In genomic region chr1:248850536-248851251, GRCh38 we compare ENCODE assay signal across 22 cellular contexts. TPM values are rescaled to one million over a fixed set of nuclear protein-coding genes. Genes with fewer than 3 reads are reported as not detected.
A peak's percentile ranks its signal among the peaks of the same experiment; 100 is the strongest.
DNase-seq lines count a peak whose midpoint lies in the region; ATAC-seq and TF ChIP-seq lines count a peak whose summit lies in the region.
"Had no signal": no experiment of that assay in that cellular context is flagged by ENCODE, and none has a peak within 500 bp of the region (broad histone marks: within the 10 kb centered on the region; RNA-seq: fewer than 3 reads in every experiment).

No MANE protein-coding gene starts in this region.

- H3K9ac ChIP-seq in mesendoderm (ENCODE audit: low read length) = no peak overlapping the region

- H3K56ac ChIP-seq in mesendoderm (ENCODE audit: low read length) = no peak overlapping the region

- WGBS in heart left ventricle, 4 donors = 76 to 87% (median 83%) methylated on average over 7 to 10 of the region's 10 CpGs
- no CpG with 5 or more reads among the region's 10 CpGs for WGBS in mesendoderm (ENCODE audit: extremely low coverage, insufficient coverage, low lambda C conversion rate)

- H2BK120ac ChIP-seq in mesendoderm (ENCODE audit: low read depth, low read length) = no peak overlapping the region

- no peak for TF ChIP-seq POLR2A in heart left ventricle (IDR thresholded peaks at IDR 0.05)

- H3K27me3 ChIP-seq in heart left ventricle (no peaks in the 10 kb centered on the region), mesendoderm (ENCODE audit: insufficient read depth, low read length, poor library complexity) (no peaks in the 10 kb centered on the region), upper lobe of right lung (no peaks in the 10 kb centered on the region), SJCRH30 (no peaks in the 10 kb centered on the region)
- H3K27me3 ChIP-seq: adrenal gland, SJSA1 had no signal

- H3K4me1 ChIP-seq in heart left ventricle (peaks cover 0 to 17% (median 0%) of the 10 kb centered on the region in 12 donors), mesendoderm (ENCODE audit: control insufficient read depth, low read depth, low read length) (no peaks in the 10 kb centered on the region), upper lobe of right lung (no peaks in the 10 kb centered on the region), SJCRH30 (no peaks in the 10 kb centered on the region)
- H3K4me1 ChIP-seq: adrenal gland, SJSA1 had no signal

- H3K4me2 ChIP-seq in mesendoderm (ENCODE audit: low read length) = no peak overlapping the region

- H3K4ac ChIP-seq in mesendoderm (ENCODE audit: low read depth, low read length) = no peak overlapping the region

- DNase-seq in left ventricle myocardium superior = no peak
- DNase-seq in heart left ventricle = no peak
- DNase-seq in mesendoderm = peak; percentile 6
- peak; percentile 53 for DNase-seq in upper lobe of right lung
- DNase-seq in stimulated activated CD4-positive, alpha-beta T cell treated with anti-CD3 and anti-CD28 coated beads, Interleukin-4, amount 100 ng/mL, for 1 hour = no peak
- no peak for DNase-seq in UCSD-AML1 (lab: John Stamatoyannopoulos, UW; ENCODE audit: unreplicated experiment)
- no peak for DNase-seq in SJCRH30
- DNase-seq: activated CD4-positive, alpha-beta T cell treated with anti-CD3 and anti-CD28 coated beads, Interleukin-2, amount 10 ng/mL, durations not matched to agents 7 days and 5 days; activated naive CD4-positive, alpha-beta T cell treated with Interleukin-2 at 50 U/mL for 16 hours; AML-193; CD4-positive, alpha-beta T cell; EL; KBM-7; left colon; mammary epithelial cell; NCI-H1092; NCI-H1694; stimulated activated CD4-positive, alpha-beta T cell treated with anti-CD3 and anti-CD28 coated beads, Interleukin-1b, Interleukin-23, amount 100 ng/mL, for 48 hours; T1000 had no signal

- H4K5ac ChIP-seq in mesendoderm (ENCODE audit: low read length) = no peak overlapping the region

- ATAC-seq in left ventricle myocardium superior = peak; percentile 2
- no peak for ATAC-seq in heart left ventricle
- ATAC-seq in upper lobe of right lung = no peak

- no peak overlapping the region for H3K23ac ChIP-seq in mesendoderm (ENCODE audit: low read length)

- no peaks in the 10 kb centered on the region for H3K79me1 ChIP-seq in mesendoderm (ENCODE audit: low read length)

- peaks cover 2 to 78% (median 62%) of the 10 kb centered on the region in 9 donors for H3K36me3 ChIP-seq in heart left ventricle
- no peaks in the 10 kb centered on the region for H3K36me3 ChIP-seq in mesendoderm (ENCODE audit: control insufficient read depth, insufficient read depth, low read length)
- peaks cover 55% of the 10 kb centered on the region for H3K36me3 ChIP-seq in upper lobe of right lung
- H3K36me3 ChIP-seq in SJCRH30 = peaks cover 13% of the 10 kb centered on the region

- no peak overlapping the region for H2BK5ac ChIP-seq in mesendoderm (ENCODE audit: low read length)

- no peak overlapping the region for H2AK5ac ChIP-seq in mesendoderm (ENCODE audit: low read length)

- no peaks in the 10 kb centered on the region for H3K79me2 ChIP-seq in mesendoderm (ENCODE audit: control insufficient read depth, insufficient read depth, low read length)

- H3K27ac ChIP-seq in heart left ventricle = no peak overlapping the region
- H3K27ac ChIP-seq in angular gyrus (ENCODE audit: low read depth, low read length) = peak overlapping the region; percentile 32
- no peak overlapping the region for H3K27ac ChIP-seq in mesendoderm (ENCODE audit: low read depth, low read length)
- no peak overlapping the region for H3K27ac ChIP-seq in upper lobe of right lung
- H3K27ac ChIP-seq in SJCRH30 = no peak overlapping the region
- H3K27ac ChIP-seq: adrenal gland, SJSA1 had no signal

- H4K8ac ChIP-seq in mesendoderm (ENCODE audit: low read depth, low read length) = no peak overlapping the region

- TF ChIP-seq CTCF in heart left ventricle (IDR thresholded peaks at IDR 0.05) (no peak), upper lobe of right lung (IDR thresholded peaks at IDR 0.05) (no peak)

- no peak overlapping the region for H3K18ac ChIP-seq in mesendoderm (ENCODE audit: low read length)

- H3K4me3 ChIP-seq in heart left ventricle (no peak overlapping the region), mesendoderm (ENCODE audit: low read length) (no peak overlapping the region), upper lobe of right lung (no peak overlapping the region), SJCRH30 (no peak overlapping the region)
- H3K4me3 ChIP-seq: adrenal gland, SJSA1 had no signal

- H3K9me3 ChIP-seq in heart left ventricle = no peaks in the 10 kb centered on the region
- H3K9me3 ChIP-seq in upper lobe of right lung = no peaks in the 10 kb centered on the region
- H3K9me3 ChIP-seq in SJCRH30 (replicated peaks) = no peaks in the 10 kb centered on the region
- H3K9me3 ChIP-seq: adrenal gland, SJSA1 had no signal

- no peak overlapping the region for H2BK15ac ChIP-seq in mesendoderm (replicated peaks; ENCODE audit: low read depth)

- intact Hi-C loops in left ventricle myocardium superior (cut with micrococcal nuclease) (no loop called here), heart left ventricle (cut with DNase I) (no loop called here), upper lobe of right lung (cut with DNase I) (no loop called here)

RNA-seq across cellular contexts. Expression of gene ZNF692, which starts 8.2 kb away (rescaled TPM):
- 27.1 TPM for total RNA-seq in left ventricle myocardium superior
- 10 to 100 TPM in 6 of 9 donors, 1 to 10 TPM in 3; 7.4 to 19.7 (median 14.8) TPM for total RNA-seq in heart left ventricle
- polyA plus RNA-seq in heart left ventricle = 10 to 100 TPM; 14.8 to 32.4 TPM
- polyA plus RNA-seq in mesendoderm (2013, experiment 1 of 2) = 15.1 TPM
- 15.0 TPM for polyA plus RNA-seq in mesendoderm (2013, experiment 2 of 2)
- total RNA-seq in upper lobe of right lung = 38.1 TPM
- total RNA-seq in SJCRH30 (2014; rRNA removed; shearing (Covaris generic)) = 17.2 and 26.4 TPM in 2 replicates

RNA-seq across cellular contexts. Expression of gene ZNF672, which starts 12.7 kb away (rescaled TPM):
- total RNA-seq in left ventricle myocardium superior (45.5 TPM), heart left ventricle (10 to 100 TPM; 27.9 to 63.8 (median 37.8) TPM), upper lobe of right lung (38.1 TPM)
- 10 to 100 TPM; 20.5 to 50.1 TPM for polyA plus RNA-seq in heart left ventricle
- polyA plus RNA-seq in mesendoderm (2013, experiment 1 of 2) = 19.2 TPM
- polyA plus RNA-seq in mesendoderm (2013, experiment 2 of 2) = 18.9 TPM
- 15.9 and 17.0 TPM in 2 replicates for total RNA-seq in SJCRH30 (2014; rRNA removed; shearing (Covaris generic))

RNA-seq across cellular contexts. Expression of gene SH3BP5L, which starts 25.0 kb away (rescaled TPM):
- total RNA-seq in left ventricle myocardium superior (20.1 TPM), heart left ventricle (10 to 100 TPM; 15.8 to 47.1 (median 19.3) TPM), upper lobe of right lung (21.3 TPM)
- 10 to 100 TPM; 17.9 to 51.1 TPM for polyA plus RNA-seq in heart left ventricle
- polyA plus RNA-seq in mesendoderm (2013, experiment 1 of 2) = 14.0 TPM
- 13.8 TPM for polyA plus RNA-seq in mesendoderm (2013, experiment 2 of 2)
- 14.2 and 15.8 TPM in 2 replicates for total RNA-seq in SJCRH30 (2014; rRNA removed; shearing (Covaris generic))

RNA-seq across cellular contexts. Expression of gene PGBD2, which starts 55.3 kb away (rescaled TPM):
- 3.3 TPM for total RNA-seq in left ventricle myocardium superior
- 1 to 10 TPM; 1.5 to 3.9 (median 2.6) TPM for total RNA-seq in heart left ventricle
- polyA plus RNA-seq in heart left ventricle = 1 to 10 TPM; 2.1 TPM
- 3.3 TPM for polyA plus RNA-seq in mesendoderm (2013, experiment 1 of 2)
- polyA plus RNA-seq in mesendoderm (2013, experiment 2 of 2) = 3.5 TPM
- total RNA-seq in upper lobe of right lung = 6.9 TPM
- 4.9 and 5.6 TPM in 2 replicates for total RNA-seq in SJCRH30 (2014; rRNA removed; shearing (Covaris generic))

Comparison
In these comparisons a context has a peak if more than half of its experiments do, and no peak if none do; other contexts are left out.
1. DNase-seq: peak in mesendoderm (single experiment) and upper lobe of right lung (single experiment); none in left ventricle myocardium superior (single experiment), heart left ventricle (0 of 5), stimulated activated CD4-positive, alpha-beta T cell treated with anti-CD3 and anti-CD28 coated beads, Interleukin-4, amount 100 ng/mL, for 1 hour (single experiment), UCSD-AML1 (single experiment) and SJCRH30 (0 of 2).